Comparison of ENCODE assay signal across 9 cellular contexts in genomic region chr6:152642578-152643375, GRCh38. TPM values are rescaled to one million over a fixed set of nuclear protein-coding genes. Genes with fewer than 3 reads are reported as not detected.
DNase-seq lines count a peak whose midpoint lies in the region; ATAC-seq and TF ChIP-seq lines count a peak whose summit lies in the region.
"Had no signal": no experiment of that assay in that cellular context is flagged by ENCODE, and none has a peak within 500 bp of the region (broad histone marks: within the 10 kb centered on the region; RNA-seq: fewer than 3 reads in every experiment).

No MANE protein-coding gene starts in this region.

- DNase-seq in AML-193 (lab: John Stamatoyannopoulos, UW) (peak; percentile 65 to 69), GM13976 (ENCODE audit: low spot score) (peak; percentile 24), NCI-H226 (peak; percentile 53), adipocyte (ENCODE audit: low read depth) (peak; percentile 60), right cardiac atrium (peak; percentile 56 to 82 (median 74)), inferior parietal cortex (ENCODE audit: extremely low spot score) (no peak)
- DNase-seq in stimulated activated CD8-positive, alpha-beta memory T cell treated with anti-CD3 and anti-CD28 coated beads, Interleukin-4, amount 100 ng/mL, for 48 hours = peak; percentile 35

- H3K27me3 ChIP-seq in adipocyte (replicated peaks; ENCODE audit: control insufficient read depth, insufficient read depth, low read length) = no peaks in the 10 kb centered on the region
- no peaks in the 10 kb centered on the region for H3K27me3 ChIP-seq in right cardiac atrium (ENCODE audit: control insufficient read depth, insufficient read depth)

- ATAC-seq in HG02678 (IDR thresholded peaks at IDR 0.05; ENCODE audit: unreplicated experiment) (peak; percentile 84), right cardiac atrium (peak; percentile 88 to 94)

- H3K9me3 ChIP-seq in adipocyte (ENCODE audit: control insufficient read depth, low read length) (no peaks in the 10 kb centered on the region), right cardiac atrium (ENCODE audit: control insufficient read depth, low read length) (no peaks in the 10 kb centered on the region)

- H3K4me3 ChIP-seq in adipocyte (ENCODE audit: low read length) = no peak overlapping the region
- H3K4me3 ChIP-seq in right cardiac atrium (ENCODE audit: low read length) = no peak overlapping the region
- H3K4me3 ChIP-seq: SK-N-MC had no signal

- intact Hi-C loops in right cardiac atrium (cut with DNase I) = loop anchor here (2.0 to 10.0 kb wide), 3 partner anchors 88 to 90 kb away; no protein-coding TSS in a partner anchor

- H3K4me1 ChIP-seq in adipocyte (ENCODE audit: control insufficient read depth, insufficient read depth, low read length) = peaks cover 2% of the 10 kb centered on the region
- H3K4me1 ChIP-seq in right cardiac atrium (ENCODE audit: control insufficient read depth, insufficient read depth, low read length) = no peaks in the 10 kb centered on the region

- no peak overlapping the region for H3K9ac ChIP-seq in adipocyte (ENCODE audit: low read length)

- in situ Hi-C loops in GM13976 (cut with MboI; ENCODE audit: low sequenced_read_pairs, unreplicated experiment) = no loop called here

- no peak overlapping the region for H3K27ac ChIP-seq in right cardiac atrium (ENCODE audit: low read length)
- H3K27ac ChIP-seq: SK-N-MC had no signal

- 46% methylated on average over 8 of the region's 8 CpGs for WGBS in right cardiac atrium

- TF ChIP-seq CTCF in GM13976 (IDR thresholded peaks at IDR 0.05; ENCODE audit: borderline replicate concordance, control extremely low read depth, extremely low read depth, insufficient read depth, missing control alignments) = peak; percentile 16

- H3K36me3 ChIP-seq in adipocyte (ENCODE audit: control insufficient read depth, insufficient read depth, low read length, severe bottlenecking) = no peaks in the 10 kb centered on the region

RNA-seq across cellular contexts. Expression of gene SYNE1, which starts 5.6 kb away (rescaled TPM):
- 100 to 1,000 TPM; 114 to 162 (median 123) TPM for total RNA-seq in right cardiac atrium
- polyA plus RNA-seq in right cardiac atrium = 71.7 TPM

RNA-seq across cellular contexts. Expression of gene MYCT1, which starts 54.9 kb away (rescaled TPM):
- 10 to 100 TPM in 2 of 4 donors, 1 to 10 TPM in 2; 7.0 to 13.6 (median 10.1) TPM for total RNA-seq in right cardiac atrium
- 10.9 TPM for polyA plus RNA-seq in right cardiac atrium
